ENCODE assay signal across 28 cellular contexts in the genomic region with DNA sequence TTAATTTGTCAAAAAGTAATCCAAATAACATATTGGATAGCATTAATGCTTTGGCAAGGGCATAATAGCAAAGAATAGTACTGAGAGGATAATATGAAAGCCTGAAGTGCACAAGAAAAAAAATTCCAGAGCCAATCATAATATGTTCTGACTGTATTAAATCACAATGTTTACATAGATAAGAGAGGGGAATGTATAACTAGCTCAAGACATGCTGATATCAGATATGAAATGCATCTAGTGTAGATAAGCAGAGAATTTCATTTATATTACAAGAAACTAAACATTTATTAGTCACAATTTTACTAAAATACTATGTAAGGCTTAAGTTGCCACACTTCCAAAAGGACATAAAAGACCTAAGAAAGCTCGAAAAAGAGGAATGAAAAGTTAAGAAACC.
"Had no signal": no experiment of that assay in that cellular context is flagged by ENCODE, and none has a peak within 500 bp of the region (broad histone marks: within the 10 kb centered on the region; RNA-seq: fewer than 3 reads in every experiment).

No MANE protein-coding gene starts in this region.

- H3K4me3 ChIP-seq: body of pancreas, breast epithelium had no signal

- H3K4me1 ChIP-seq: breast epithelium had no signal

- ATAC-seq: activated CD8-positive, alpha-beta memory T cell treated with anti-CD3 and anti-CD28 coated beads, Interleukin-2, amount 10 ng/mL, durations not matched to agents 7 days and 5 days; body of pancreas; WTC11 had no signal

- H3K27ac ChIP-seq: body of pancreas, breast epithelium had no signal

- FAIRE-seq: TTC549 had no signal

- H3K36me3 Mint-ChIP-seq: activated CD8-positive, alpha-beta memory T cell treated with anti-CD3 and anti-CD28 coated beads, Interleukin-2, amount 10 ng/mL, durations not matched to agents 7 days and 5 days; activated naive CD4-positive, alpha-beta T cell treated with anti-CD3 and anti-CD28 coated beads, Interleukin-2, amount 50 U/mL, for 24 hours; activated naive CD8-positive, alpha-beta T cell treated with anti-CD3 and anti-CD28 coated beads, Interleukin-2, amount 10 ng/mL, durations not matched to agents 7 days and 5 days had no signal

- H3K9me3 Mint-ChIP-seq: activated CD4-positive, alpha-beta memory T cell treated with anti-CD3 and anti-CD28 coated beads, Interleukin-2, amount 10 ng/mL, durations not matched to agents 7 days and 5 days; activated naive CD8-positive, alpha-beta T cell treated with anti-CD3 and anti-CD28 coated beads, Interleukin-2, amount 10 ng/mL, durations not matched to agents 7 days and 5 days; T-helper 1 cell treated with Interleukin-12 subunit alpha and Interleukin-12 subunit beta and Interleukin-4 antibody, amounts not matched to agents 30 μg/mL and 1 μg/mL, for 36 hours; T-helper 2 cell treated with Interferon-gamma antibody and Interleukin-4, amounts not matched to agents 5 μg/mL and 100 μg/mL, for 36 hours had no signal

- H3K4me1 Mint-ChIP-seq: activated CD4-positive, alpha-beta memory T cell treated with anti-CD3 and anti-CD28 coated beads, Interleukin-2, amount 10 ng/mL, durations not matched to agents 7 days and 5 days; activated CD8-positive, alpha-beta memory T cell treated with anti-CD3 and anti-CD28 coated beads, Interleukin-2, amount 10 ng/mL, durations not matched to agents 7 days and 5 days; activated naive CD4-positive, alpha-beta T cell treated with anti-CD3 and anti-CD28 coated beads, Interleukin-2, amount 50 U/mL, for 24 hours; activated naive CD8-positive, alpha-beta T cell treated with anti-CD3 and anti-CD28 coated beads, Interleukin-2, amount 10 ng/mL, durations not matched to agents 7 days and 5 days had no signal

- H3K9me3 ChIP-seq: body of pancreas, breast epithelium had no signal

- DNase-seq: activated CD4-positive, alpha-beta memory T cell treated with anti-CD3 and anti-CD28 coated beads, Interleukin-2, amount 10 ng/mL, durations not matched to agents 7 days and 5 days; activated CD4-positive, alpha-beta T cell treated with anti-CD3 and anti-CD28 coated beads for 1 hour; activated CD4-positive, alpha-beta T cell treated with anti-CD3 and anti-CD28 coated beads for 48 hours; activated CD8-positive, alpha-beta memory T cell treated with anti-CD3 and anti-CD28 coated beads for 24 hours; activated CD8-positive, alpha-beta memory T cell treated with anti-CD3 and anti-CD28 coated beads, Interleukin-2, amount 10 ng/mL, durations not matched to agents 7 days and 5 days; activated CD8-positive, alpha-beta memory T cell treated with anti-CD3 and anti-CD28 coated beads, Interleukin-2, amount 50 U/mL, for 48 hours; activated effector memory CD4-positive, alpha-beta T cell treated with anti-CD3 and anti-CD28 coated beads, Interleukin-2, amount 50 U/mL, for 16 hours; activated naive CD4-positive, alpha-beta T cell treated with Interleukin-2 at 50 U/mL for 16 hours; activated naive CD8-positive, alpha-beta T cell treated with anti-CD3 and anti-CD28 coated beads, Interleukin-2, amount 10 ng/mL, durations not matched to agents 7 days and 5 days; activated T-cell treated with anti-CD3 and anti-CD28 coated beads, Interleukin-2, amount 50 U/mL, for 48 hours; body of pancreas; Karpas-422; KBM-7; NCI-H1105 treated with DMSO at 0.1 percent for 48 hours; NCI-H1436; NCI-H1694; NCI-H1930; NCI-H2081 treated with DMSO at 0.1 percent for 48 hours; NCI-H345; NCI-H524 treated with DMSO at 0.1 percent for 48 hours; NCI-H748 treated with DMSO at 0.1 percent for 48 hours; Right ventricle myocardium superior had no signal

- H3K4me3 Mint-ChIP-seq: activated CD4-positive, alpha-beta memory T cell treated with anti-CD3 and anti-CD28 coated beads, Interleukin-2, amount 10 ng/mL, durations not matched to agents 7 days and 5 days; activated CD8-positive, alpha-beta memory T cell treated with anti-CD3 and anti-CD28 coated beads, Interleukin-2, amount 10 ng/mL, durations not matched to agents 7 days and 5 days; activated naive CD4-positive, alpha-beta T cell treated with anti-CD3 and anti-CD28 coated beads, Interleukin-2, amount 50 U/mL, for 24 hours; activated naive CD8-positive, alpha-beta T cell treated with anti-CD3 and anti-CD28 coated beads, Interleukin-2, amount 10 ng/mL, durations not matched to agents 7 days and 5 days; T-helper 1 cell treated with Interleukin-12 subunit alpha and Interleukin-12 subunit beta and Interleukin-4 antibody, amounts not matched to agents 30 μg/mL and 1 μg/mL, for 36 hours; T-helper 2 cell treated with Interferon-gamma antibody and Interleukin-4, amounts not matched to agents 5 μg/mL and 100 μg/mL, for 36 hours; WTC11 had no signal

- H3K27ac Mint-ChIP-seq: activated CD4-positive, alpha-beta memory T cell treated with anti-CD3 and anti-CD28 coated beads, Interleukin-2, amount 10 ng/mL, durations not matched to agents 7 days and 5 days; activated CD8-positive, alpha-beta memory T cell treated with anti-CD3 and anti-CD28 coated beads, Interleukin-2, amount 10 ng/mL, durations not matched to agents 7 days and 5 days; activated naive CD4-positive, alpha-beta T cell treated with anti-CD3 and anti-CD28 coated beads, Interleukin-2, amount 50 U/mL, for 24 hours; activated naive CD8-positive, alpha-beta T cell treated with anti-CD3 and anti-CD28 coated beads, Interleukin-2, amount 10 ng/mL, durations not matched to agents 7 days and 5 days; T-helper 1 cell treated with Interleukin-12 subunit alpha and Interleukin-12 subunit beta and Interleukin-4 antibody, amounts not matched to agents 30 μg/mL and 1 μg/mL, for 36 hours; T-helper 2 cell treated with Interferon-gamma antibody and Interleukin-4, amounts not matched to agents 5 μg/mL and 100 μg/mL, for 36 hours; WTC11 had no signal
